ENCODE assay signal across 8 cellular contexts in genomic region chr17:65278050-65278819, GRCh38.
A peak's percentile ranks its signal among the peaks of the same experiment; 100 is the strongest.
DNase-seq lines count a peak whose midpoint lies in the region; ATAC-seq and TF ChIP-seq lines count a peak whose summit lies in the region.

No MANE protein-coding gene starts in this region.

- H3K27ac ChIP-seq in colonic mucosa (no peak overlapping the region), right lobe of liver (no peak overlapping the region), tibial nerve (no peak overlapping the region)

- H3K27me3 ChIP-seq in colonic mucosa (no peaks in the 10 kb centered on the region), right lobe of liver (no peaks in the 10 kb centered on the region), tibial nerve (no peaks in the 10 kb centered on the region)

- no peaks in the 10 kb centered on the region for H3K4me1 ChIP-seq in colonic mucosa
- H3K4me1 ChIP-seq in right lobe of liver: no peaks in the 10 kb centered on the region
- peaks cover 0 to 9% (median 0%) of the 10 kb centered on the region in 4 donors for H3K4me1 ChIP-seq in tibial nerve

- in situ Hi-C loops in Caki2 (cut with HindIII; ENCODE audit: low pct_unique_long_range_greater_than_20kb, low sequenced_read_pairs): no loop called here

- DNase-seq in Caki2 (ENCODE audit: low read depth) (peak; percentile 20), HT1080 (ENCODE audit: low read depth) (peak; percentile 58), colonic mucosa (peak; percentile 80), right lobe of liver (peak in 1 of 3 donors; percentile 25), tibial nerve (ENCODE audit: low spot score in 2 of 2) (no peak), T-helper 9 cell (no peak)
- DNase-seq in activated CD4-positive, CD25-positive, alpha-beta regulatory T cell (lab: John Stamatoyannopoulos, UW): no peak

- TF ChIP-seq POLR2A in right lobe of liver (IDR thresholded peaks at IDR 0.05): no peak
- no peak for TF ChIP-seq POLR2A in tibial nerve (IDR thresholded peaks at IDR 0.05)

- H3K4me3 ChIP-seq in colonic mucosa: no peak overlapping the region
- H3K4me3 ChIP-seq in right lobe of liver: no peak overlapping the region
- H3K4me3 ChIP-seq in tibial nerve: no peak overlapping the region

- H3K36me3 ChIP-seq in colonic mucosa: no peaks in the 10 kb centered on the region
- no peaks in the 10 kb centered on the region for H3K36me3 ChIP-seq in right lobe of liver
- H3K36me3 ChIP-seq in tibial nerve: no peaks in the 10 kb centered on the region

- ATAC-seq in SK-N-SH treated with all-trans-retinoic acid at 6 μM for 48 hours (peak; percentile 98), right lobe of liver (peak; percentile 66 to 84 (median 78))

- no peak for TF ChIP-seq EP300 in tibial nerve (IDR thresholded peaks at IDR 0.05)

- WGBS in right lobe of liver (ENCODE audit: insufficient coverage, low coverage, low lambda C conversion rate, missing lambda C conversion rate): 47% methylated on average over 2 of the region's 12 CpGs
- WGBS in tibial nerve, 2 donors: 38 to 62% methylated on average over 7 to 12 of the region's 12 CpGs

- TF ChIP-seq CTCF in colonic mucosa (IDR thresholded peaks at IDR 0.05) (peak; percentile 65), right lobe of liver (IDR thresholded peaks at IDR 0.05) (peak; percentile 29 to 40 (median 36)), tibial nerve (IDR thresholded peaks at IDR 0.05) (peak in 3 of 5 experiments; percentile 35 to 38 (median 36))

- intact Hi-C loops in colonic mucosa (cut with DNase I) (loop anchor here (5.0 to 10.0 kb wide), 4 partner anchors 347 to 889 kb away; no protein-coding TSS in a partner anchor), right lobe of liver (cut with DNase I) (no loop called here)

- H3K9me3 ChIP-seq in colonic mucosa (no peaks in the 10 kb centered on the region), right lobe of liver (no peaks in the 10 kb centered on the region), tibial nerve (peaks cover 0 to 3% (median 0%) of the 10 kb centered on the region in 4 donors)

- H3K9ac ChIP-seq in colonic mucosa (ENCODE audit: low read depth in 2 of 2, low read length in 2 of 2): no peak overlapping the region

TF ChIP-seq in SK-N-SH treated with all-trans-retinoic acid at 6 μM for 48 hours, 23 proteins besides CTCF, POLR2A, EP300 and RAD21:
- no peak for TF ChIP-seq CREB5 (CRISPR knock-in tag; IDR thresholded peaks at IDR 0.05; ENCODE audit: low read depth)
- TF ChIP-seq ZFP3 (CRISPR knock-in tag; IDR thresholded peaks at IDR 0.05): no peak
- no peak for TF ChIP-seq OSR1 (CRISPR knock-in tag; IDR thresholded peaks at IDR 0.05)
- TF ChIP-seq CSRNP3 (CRISPR knock-in tag; IDR thresholded peaks at IDR 0.05): no peak
- no peak for TF ChIP-seq PATZ1 (CRISPR knock-in tag; IDR thresholded peaks at IDR 0.05; ENCODE audit: borderline replicate concordance)

Comparison
In these comparisons a context has a peak if more than half of its experiments do, and no peak if none do; other contexts are left out.
1. DNase-seq: peak in Caki2 (single experiment), HT1080 (single experiment) and colonic mucosa (single experiment); none in tibial nerve (0 of 2), activated CD4-positive, CD25-positive, alpha-beta regulatory T cell (0 of 4) and T-helper 9 cell (single experiment).
2. Peak in every context shown above with its lines, with median percentiles within 50 percentile points of each other: CTCF ChIP-seq.